In genomic region chrY:2962061-2962460, GRCh38 we compare ENCODE assay signal across 18 cellular contexts. TPM values are rescaled to one million over a fixed set of nuclear protein-coding genes. Genes with fewer than 3 reads are reported as not detected.
"Had no signal": no experiment of that assay in that cellular context is flagged by ENCODE, and none has a peak within 500 bp of the region (broad histone marks: within the 10 kb centered on the region; RNA-seq: fewer than 3 reads in every experiment).

No MANE protein-coding gene starts in this region.

- H3K4me2 ChIP-seq: SK-N-SH had no signal

- ATAC-seq: HepG2 had no signal

- H3K9me3 ChIP-seq: SK-N-SH had no signal

- H3K27ac ChIP-seq: RWPE1 had no signal

- DNase-seq: IMR-90, Karpas-422, KG1, MM.1S, NCI-H1092 treated with DMSO at 0.1 percent for 48 hours, NCI-H1436 treated with DMSO at 0.1 percent for 48 hours, NCI-H1694, NCI-H187 treated with DMSO at 0.1 percent for 48 hours, NCI-H2029 treated with DMSO at 0.1 percent for 48 hours, NCI-H2227 treated with DMSO at 0.1 percent for 48 hours, NCI-H524, NCI-H526 treated with DMSO at 0.1 percent for 48 hours, NCI-H748 treated with DMSO at 0.1 percent for 48 hours, SHP77, SK-N-SH had no signal

- H3K9ac ChIP-seq: SK-N-SH had no signal

RNA-seq across cellular contexts. Expression of gene ZFY, which starts 26.9 kb away (rescaled TPM):
- total RNA-seq: IMR-90, SK-MEL-5 had no signal
- polyA plus RNA-seq: IMR-90, SK-N-SH had no signal
